ENCODE assay signal across 23 cellular contexts in the genomic region with DNA sequence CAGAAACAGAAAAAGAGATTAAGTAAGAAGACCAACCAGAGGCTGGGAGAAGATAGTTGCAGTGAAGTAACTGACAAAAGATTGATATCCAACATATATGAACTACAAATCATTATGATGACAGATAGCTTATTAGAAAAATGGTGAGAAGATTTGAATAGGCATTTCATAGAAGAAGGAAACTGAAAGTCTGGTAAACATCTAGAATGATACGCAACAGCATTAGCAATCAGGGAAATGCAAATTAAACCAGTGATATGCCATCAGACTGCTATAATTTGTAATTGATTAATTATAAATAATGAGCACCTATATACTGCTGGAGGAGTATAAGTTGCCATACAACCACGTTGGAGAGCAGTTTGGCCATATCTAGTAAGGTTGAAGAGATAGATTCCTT. TPM values are rescaled to one million over a fixed set of nuclear protein-coding genes. Genes with fewer than 3 reads are reported as not detected.
A peak's percentile ranks its signal among the peaks of the same experiment; 100 is the strongest.
DNase-seq lines count a peak whose midpoint lies in the region; ATAC-seq and TF ChIP-seq lines count a peak whose summit lies in the region.
"Had no signal": no experiment of that assay in that cellular context is flagged by ENCODE, and none has a peak within 500 bp of the region (broad histone marks: within the 10 kb centered on the region; RNA-seq: fewer than 3 reads in every experiment).

No MANE protein-coding gene starts in this region.

- H3K4me3 ChIP-seq in CD8-positive, alpha-beta memory T cell (ENCODE audit: low read length): no peak overlapping the region

- TF ChIP-seq CTCF in GM13976 (IDR thresholded peaks at IDR 0.05; ENCODE audit: borderline replicate concordance, control extremely low read depth, extremely low read depth, insufficient read depth, missing control alignments): no peak

- POLR2A ChIA-PET in CD8-positive, alpha-beta memory T cell (lab: Charles Lee): interaction anchor here (0.6 to 0.8 kb wide), 2 partner anchors 20 to 21 kb away, joined by 3 read pairs; no protein-coding TSS in a partner anchor

- in situ Hi-C loops in GM13976 (cut with MboI; ENCODE audit: low sequenced_read_pairs, unreplicated experiment): no loop called here

- H3K27me3 Mint-ChIP-seq in CD8-positive, alpha-beta memory T cell: no peaks in the 10 kb centered on the region
- H3K27me3 Mint-ChIP-seq in T-helper 17 cell (no peaks in the 10 kb centered on the region), memory B cell (no peaks in the 10 kb centered on the region)

- peaks cover 16% of the 10 kb centered on the region for H3K4me1 ChIP-seq in CD8-positive, alpha-beta memory T cell (ENCODE audit: insufficient read depth, low read length)

- H3K4me3 Mint-ChIP-seq in CD8-positive, alpha-beta memory T cell: peak overlapping the region in 6 of 7 donors; percentile 6 to 80 (median 18)
- H3K4me3 Mint-ChIP-seq in T-helper 17 cell: no peak overlapping the region
- H3K4me3 Mint-ChIP-seq in memory B cell: peak overlapping the region; percentile 43
- H3K4me3 Mint-ChIP-seq: CD14-positive monocyte, HFFc6 had no signal

- no peak for DNase-seq in activated CD4-positive, CD25-positive, alpha-beta regulatory T cell (lab: John Stamatoyannopoulos, UW)
- no peak for DNase-seq in CD8-positive, alpha-beta memory T cell
- DNase-seq in T-helper 17 cell (no peak), memory B cell (ENCODE audit: low spot score in 2 of 2) (no peak), GM13976 (ENCODE audit: low spot score) (no peak)
- DNase-seq in activated naive CD4-positive, alpha-beta T cell treated with anti-CD3 and anti-CD28 coated beads, Interleukin-2, amount 50 U/mL, for 72 hours (ENCODE audit: low spot score in 2 of 2): no peak
- DNase-seq: AML-193, DMS153, GDM1, H7, HFFc6, NCI-H1436, NCI-H1930, NCI-H226, NCI-H524, NCI-H82 had no signal

- H3K9me3 ChIP-seq in CD8-positive, alpha-beta memory T cell (ENCODE audit: low read length): no peaks in the 10 kb centered on the region
- H3K9me3 ChIP-seq in T-helper 17 cell (ENCODE audit: control insufficient read depth, low read length, poor library complexity, severe bottlenecking): no peaks in the 10 kb centered on the region

- ATAC-seq in activated CD4-positive, CD25-positive, alpha-beta regulatory T cell treated with anti-CD3 and anti-CD28 coated beads, Interleukin-2, amount 50 U/mL, for 24 hours: peak; percentile 50 to 61
- ATAC-seq in T-helper 17 cell (no peak), memory B cell (ENCODE audit: low read depth) (peak; percentile 47), GM18870 (IDR thresholded peaks at IDR 0.05; ENCODE audit: unreplicated experiment) (no peak)
- no peak for ATAC-seq in activated naive CD4-positive, alpha-beta T cell treated with anti-CD3 and anti-CD28 coated beads, Interleukin-2, amount 50 U/mL, for 72 hours
- ATAC-seq: HepG2 had no signal

- peaks cover 46 to 74% (median 71%) of the 10 kb centered on the region in 3 donors for H3K4me1 Mint-ChIP-seq in CD8-positive, alpha-beta memory T cell
- H3K4me1 Mint-ChIP-seq in T-helper 17 cell (peaks cover 30% of the 10 kb centered on the region), memory B cell (peaks cover 23% of the 10 kb centered on the region)

- peak overlapping the region in 7 of 8 donors; percentile 2 to 96 (median 58) for H3K27ac Mint-ChIP-seq in CD8-positive, alpha-beta memory T cell
- peak overlapping the region; percentile 86 for H3K27ac Mint-ChIP-seq in T-helper 17 cell
- H3K27ac Mint-ChIP-seq in memory B cell: peak overlapping the region; percentile 85
- no peak overlapping the region for H3K27ac Mint-ChIP-seq in activated naive CD4-positive, alpha-beta T cell treated with anti-CD3 and anti-CD28 coated beads, Interleukin-2, amount 50 U/mL, for 72 hours
- H3K27ac Mint-ChIP-seq: HFFc6 had no signal

- peaks cover 0 to 4% (median 4%) of the 10 kb centered on the region in 3 donors for H3K36me3 Mint-ChIP-seq in CD8-positive, alpha-beta memory T cell
- H3K36me3 Mint-ChIP-seq in T-helper 17 cell (ENCODE audit: low read depth): peaks cover 3% of the 10 kb centered on the region
- no peaks in the 10 kb centered on the region for H3K36me3 Mint-ChIP-seq in memory B cell
- peaks cover 0 to 7% of the 10 kb centered on the region in 2 donors for H3K36me3 Mint-ChIP-seq in activated naive CD4-positive, alpha-beta T cell treated with anti-CD3 and anti-CD28 coated beads, Interleukin-2, amount 50 U/mL, for 72 hours

- H3K9me3 Mint-ChIP-seq in CD8-positive, alpha-beta memory T cell: no peaks in the 10 kb centered on the region
- no peaks in the 10 kb centered on the region for H3K9me3 Mint-ChIP-seq in memory B cell
- H3K9me3 Mint-ChIP-seq in activated naive CD4-positive, alpha-beta T cell treated with anti-CD3 and anti-CD28 coated beads, Interleukin-2, amount 50 U/mL, for 72 hours: no peaks in the 10 kb centered on the region
- H3K9me3 Mint-ChIP-seq: CD14-positive monocyte, HFFc6 had no signal

- no peaks in the 10 kb centered on the region for H3K27me3 ChIP-seq in CD8-positive, alpha-beta memory T cell (ENCODE audit: insufficient read depth, low read length, poor library complexity, severe bottlenecking)

- H3K36me3 ChIP-seq in CD8-positive, alpha-beta memory T cell (ENCODE audit: insufficient read depth, low read length): no peaks in the 10 kb centered on the region

- H3K27ac ChIP-seq in CD8-positive, alpha-beta memory T cell (ENCODE audit: low read depth, low read length): no peak overlapping the region
- H3K27ac ChIP-seq: 22Rv1 had no signal

- CTCF ChIA-PET in CD8-positive, alpha-beta memory T cell (lab: Charles Lee): interaction anchor here (1.7 kb wide), 1 partner anchor 29 kb away, joined by 5 read pairs; no protein-coding TSS in a partner anchor

RNA-seq across cellular contexts. Expression of a gene that starts 20.4 kb away (rescaled TPM):
- total RNA-seq in CD8-positive, alpha-beta memory T cell: 10 to 100 TPM; 13.4 to 13.6 TPM
- polyA plus RNA-seq in CD8-positive, alpha-beta memory T cell: 2.3 TPM
- 10 to 100 TPM; 18.1 to 19.4 TPM for total RNA-seq in T-helper 17 cell
- 10 to 100 TPM; 14.2 to 15.5 TPM for total RNA-seq in activated naive CD4-positive, alpha-beta T cell treated with anti-CD3 and anti-CD28 coated beads, Interleukin-2, amount 50 U/mL, for 72 hours

RNA-seq across cellular contexts. Expression of a gene that starts 37.8 kb away (rescaled TPM):
- total RNA-seq in CD8-positive, alpha-beta memory T cell: not detected
- not detected for polyA plus RNA-seq in CD8-positive, alpha-beta memory T cell
- not detected for total RNA-seq in T-helper 17 cell
- not detected for total RNA-seq in activated naive CD4-positive, alpha-beta T cell treated with anti-CD3 and anti-CD28 coated beads, Interleukin-2, amount 50 U/mL, for 72 hours
- total RNA-seq: Daoy, H7, HepG2, HFFc6, M059J had no signal
- polyA plus RNA-seq: CD14-positive monocyte had no signal

Comparison
In these comparisons a context has a peak if more than half of its experiments do, and no peak if none do; other contexts are left out.
1. ATAC-seq: peak in activated CD4-positive, CD25-positive, alpha-beta regulatory T cell treated with anti-CD3 and anti-CD28 coated beads, Interleukin-2, amount 50 U/mL, for 24 hours (2 of 2) and memory B cell (single experiment); none in T-helper 17 cell (single experiment), activated naive CD4-positive, alpha-beta T cell treated with anti-CD3 and anti-CD28 coated beads, Interleukin-2, amount 50 U/mL, for 72 hours (0 of 2) and GM18870 (single experiment).
2. H3K27ac Mint-ChIP-seq: peak in CD8-positive, alpha-beta memory T cell (7 of 8), T-helper 17 cell (single experiment) and memory B cell (single experiment); none in activated naive CD4-positive, alpha-beta T cell treated with anti-CD3 and anti-CD28 coated beads, Interleukin-2, amount 50 U/mL, for 72 hours (0 of 2).